In the genomic region with DNA sequence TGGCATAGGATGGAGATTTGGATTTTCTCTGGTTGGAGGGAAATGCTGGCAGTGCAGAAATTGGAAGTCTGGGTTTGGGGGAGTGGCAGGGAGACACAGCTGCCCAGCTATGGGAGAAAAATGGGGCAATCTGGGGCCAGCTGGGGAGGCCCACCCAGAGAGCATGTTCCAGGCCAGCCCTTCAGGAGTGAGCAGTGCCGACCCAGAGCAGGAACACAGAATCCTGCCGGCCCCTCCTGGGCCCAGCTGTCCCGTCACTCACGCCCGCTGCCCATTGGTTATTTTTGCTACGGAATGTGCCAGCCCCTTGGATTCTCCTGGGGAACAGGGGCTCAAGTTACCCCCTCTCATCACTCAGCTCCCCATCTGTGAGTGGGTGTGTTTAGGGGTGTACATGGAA, we compare ENCODE assay signal across 20 cellular contexts. TPM values are rescaled to one million over a fixed set of nuclear protein-coding genes. Genes with fewer than 3 reads are reported as not detected.
DNase-seq lines count a peak whose midpoint lies in the region; ATAC-seq and TF ChIP-seq lines count a peak whose summit lies in the region.
"Had no signal": no experiment of that assay in that cellular context is flagged by ENCODE, and none has a peak within 500 bp of the region (broad histone marks: within the 10 kb centered on the region; RNA-seq: fewer than 3 reads in every experiment).

No MANE protein-coding gene starts in this region.

- TF ChIP-seq EP300 in sigmoid colon (IDR thresholded peaks at IDR 0.05) (no peak), transverse colon (IDR thresholded peaks at IDR 0.05; ENCODE audit: low read depth) (no peak)

- WGBS in sigmoid colon, 2 donors: 75 to 79% methylated on average over 6 of the region's 6 CpGs
- 68% methylated on average over 6 of the region's 6 CpGs; no CpG with 5 or more reads in 1 of the 2 donors for WGBS in transverse colon (ENCODE audit: low coverage in 1 of 2), 2 donors

- H3K36me3 Mint-ChIP-seq in CD8-positive, alpha-beta T cell: no peaks in the 10 kb centered on the region

- H3K27me3 ChIP-seq in left ventricle myocardium inferior (ENCODE audit: low read depth) (peaks cover 88% of the 10 kb centered on the region), muscle layer of colon (ENCODE audit: control insufficient read depth in 1 of 2, insufficient read depth in 2 of 2, low read length in 2 of 2) (peaks cover 0 to 12% of the 10 kb centered on the region in 2 donors), sigmoid colon (peaks cover 0 to 19% (median 17%) of the 10 kb centered on the region in 3 donors), transverse colon (peaks cover 81% of the 10 kb centered on the region)
- peaks cover 5% of the 10 kb centered on the region for H3K27me3 ChIP-seq in CD8-positive, alpha-beta T cell (ENCODE audit: insufficient read depth, low read length)
- H3K27me3 ChIP-seq: BE2C had no signal

- no peaks in the 10 kb centered on the region for H3K36me3 ChIP-seq in left ventricle myocardium inferior
- H3K36me3 ChIP-seq in muscle layer of colon (ENCODE audit: insufficient read depth, low read length): no peaks in the 10 kb centered on the region
- H3K36me3 ChIP-seq in sigmoid colon: no peaks in the 10 kb centered on the region
- no peaks in the 10 kb centered on the region for H3K36me3 ChIP-seq in transverse colon
- no peaks in the 10 kb centered on the region for H3K36me3 ChIP-seq in CD8-positive, alpha-beta T cell (ENCODE audit: insufficient read depth, low read length)
- H3K36me3 ChIP-seq: HAP-1 had no signal

- H3K27ac ChIP-seq in left ventricle myocardium inferior (replicated peaks) (peak overlapping the region; percentile 28), muscle layer of colon (ENCODE audit: low read depth, low read length) (peak overlapping the region; percentile 97), sigmoid colon (peak overlapping the region; percentile 96 to 99 (median 99)), transverse colon (peak overlapping the region; percentile 83 to 96 (median 85))
- H3K27ac ChIP-seq in CD8-positive, alpha-beta T cell (ENCODE audit: low read depth, low read length): no peak overlapping the region
- H3K27ac ChIP-seq: RWPE1 had no signal

- no peak overlapping the region for H3K4me3 ChIP-seq in left ventricle myocardium inferior
- H3K4me3 ChIP-seq in muscle layer of colon (ENCODE audit: low read depth in 1 of 2, low read length in 2 of 2): no peak overlapping the region
- H3K4me3 ChIP-seq in sigmoid colon: no peak overlapping the region
- H3K4me3 ChIP-seq in transverse colon: no peak overlapping the region
- H3K4me3 ChIP-seq in CD8-positive, alpha-beta T cell (ENCODE audit: low read depth, low read length): no peak overlapping the region
- H3K4me3 ChIP-seq: HAP-1 had no signal

- DNase-seq in left ventricle myocardium inferior (no peak), Right ventricle myocardium inferior (ENCODE audit: missing footprints) (no peak), sigmoid colon (no peak), transverse colon (no peak), NCI-H1436 (lab: John Stamatoyannopoulos, UW) (no peak), NCI-H1092 treated with DMSO at 0.1 percent for 48 hours (lab: John Stamatoyannopoulos, UW) (no peak)
- DNase-seq in CD8-positive, alpha-beta T cell: no peak
- DNase-seq: 8988T; BE2C; CD4-positive, alpha-beta T cell; DMS79; Karpas-422; NCI-H1417; NCI-H2029 treated with DMSO at 0.1 percent for 48 hours; NCI-H510A; NCI-H82; PC-3 had no signal

- no peak overlapping the region for H3K4me3 Mint-ChIP-seq in CD8-positive, alpha-beta T cell

- CTCF ChIA-PET in CD8-positive, alpha-beta T cell (lab: Charles Lee): interaction anchor here (0.9 to 2.5 kb wide), 5 partner anchors 37 to 94 kb away, joined by 3 to 8 read pairs (median 4); no protein-coding TSS in a partner anchor

- H3K27ac Mint-ChIP-seq in CD8-positive, alpha-beta T cell: no peak overlapping the region
- H3K27ac Mint-ChIP-seq: CD4-positive, alpha-beta T cell had no signal

- POLR2A ChIA-PET in CD8-positive, alpha-beta T cell (lab: Charles Lee): no interaction called here

- no peaks in the 10 kb centered on the region for H3K9me3 ChIP-seq in left ventricle myocardium inferior (replicated peaks)
- no peaks in the 10 kb centered on the region for H3K9me3 ChIP-seq in muscle layer of colon (ENCODE audit: low read length)
- no peaks in the 10 kb centered on the region for H3K9me3 ChIP-seq in sigmoid colon
- no peaks in the 10 kb centered on the region for H3K9me3 ChIP-seq in transverse colon
- no peaks in the 10 kb centered on the region for H3K9me3 ChIP-seq in CD8-positive, alpha-beta T cell (ENCODE audit: low read length)
- H3K9me3 ChIP-seq: BE2C, HAP-1 had no signal

- H3K27me3 Mint-ChIP-seq in CD8-positive, alpha-beta T cell (ENCODE audit: low read depth): peaks cover 16% of the 10 kb centered on the region

- TF ChIP-seq CTCF in left ventricle myocardium inferior (IDR thresholded peaks at IDR 0.05; ENCODE audit: borderline replicate concordance) (no peak), sigmoid colon (IDR thresholded peaks at IDR 0.05) (no peak), transverse colon (IDR thresholded peaks at IDR 0.05) (no peak)
- no peak for TF ChIP-seq CTCF in CD8-positive, alpha-beta T cell (IDR thresholded peaks at IDR 0.05)

- no peaks in the 10 kb centered on the region for H3K9me3 Mint-ChIP-seq in CD8-positive, alpha-beta T cell
- H3K9me3 Mint-ChIP-seq: CD4-positive, alpha-beta T cell had no signal

- in situ Hi-C loops in transverse colon (cut with MboI; ENCODE audit: low pct_ligation_motif_present in 1 of 4, low pct_unique_long_range_greater_than_20kb in 1 of 4, low sequenced_read_pairs in 3 of 4): no loop called here

- intact Hi-C loops in left ventricle myocardium inferior (cut with micrococcal nuclease): no loop called here
- intact Hi-C loops in Right ventricle myocardium inferior (cut with DNase I): no loop called here
- intact Hi-C loops in sigmoid colon (cut with DNase I): no loop called here
- intact Hi-C loops in transverse colon (cut with DNase I; ENCODE audit: low total_unique reads): no loop called here
- intact Hi-C loops in CD8-positive, alpha-beta T cell (cut with DNase I, micrococcal nuclease): no loop called here

- peaks cover 20% of the 10 kb centered on the region for H3K4me1 Mint-ChIP-seq in CD8-positive, alpha-beta T cell (ENCODE audit: low read depth)

- H3K4me1 ChIP-seq in left ventricle myocardium inferior (peaks cover 72% of the 10 kb centered on the region), muscle layer of colon (ENCODE audit: insufficient read depth, low read length) (peaks cover 76% of the 10 kb centered on the region), sigmoid colon (peaks cover 0 to 87% (median 84%) of the 10 kb centered on the region in 4 donors), transverse colon (peaks cover 6 to 29% (median 17%) of the 10 kb centered on the region in 4 donors)
- peaks cover 12% of the 10 kb centered on the region for H3K4me1 ChIP-seq in CD8-positive, alpha-beta T cell (ENCODE audit: insufficient read depth, low read length)

- TF ChIP-seq POLR2A in sigmoid colon (IDR thresholded peaks at IDR 0.05) (no peak), transverse colon (IDR thresholded peaks at IDR 0.05) (no peak)

- H3K9ac ChIP-seq in muscle layer of colon (ENCODE audit: low read length): no peak overlapping the region

- no peak for ATAC-seq in Right ventricle myocardium inferior
- ATAC-seq in CD8-positive, alpha-beta T cell: no peak
- ATAC-seq: PC-3 had no signal

RNA-seq across cellular contexts. Expression of a gene that starts 4.9 kb away (rescaled TPM):
- total RNA-seq in left ventricle myocardium inferior (145 TPM), Right ventricle myocardium inferior (119 TPM), sigmoid colon (100 to 1,000 TPM; 123 to 321 (median 194) TPM), transverse colon (10 to 100 TPM; 26.5 to 95.8 (median 48.5) TPM)
- 10 to 100 TPM in 2 of 3 donors, 1 to 10 TPM in 1; 6.0 to 25.4 (median 13.4) TPM for polyA plus RNA-seq in sigmoid colon
- 10 to 100 TPM; 18.1 to 21.8 TPM for total RNA-seq in CD8-positive, alpha-beta T cell

RNA-seq across cellular contexts. Expression of a gene that starts 21.3 kb away (rescaled TPM):
- total RNA-seq in left ventricle myocardium inferior (15,954 TPM), Right ventricle myocardium inferior (13,356 TPM), sigmoid colon (over 10,000 TPM in 3 of 4 donors, 1,000 to 10,000 TPM in 1; 7,366 to 30,562 (median 13,340) TPM), transverse colon (over 10,000 TPM in 1 of 4 donors, 1,000 to 10,000 TPM in 2, 100 to 1,000 TPM in 1; 1,000 to 12,373 (median 1,519) TPM)
- polyA plus RNA-seq in sigmoid colon: 100 to 1,000 TPM in 2 of 3 donors, 10 to 100 TPM in 1; 35.1 to 264 (median 162) TPM
- total RNA-seq in CD8-positive, alpha-beta T cell: not detected
- total RNA-seq: CD4-positive, alpha-beta T cell; PC-3 had no signal

RNA-seq across cellular contexts. Expression of a gene that starts 51.8 kb away (rescaled TPM):
- 73.0 TPM for total RNA-seq in left ventricle myocardium inferior
- total RNA-seq in Right ventricle myocardium inferior: 66.6 TPM
- 10 to 100 TPM; 43.2 to 62.8 (median 53.1) TPM for total RNA-seq in sigmoid colon
- 100 to 1,000 TPM; 108 to 137 (median 132) TPM for polyA plus RNA-seq in sigmoid colon
- 100 to 1,000 TPM in 2 of 4 donors, 10 to 100 TPM in 2; 61.3 to 142 (median 104) TPM for total RNA-seq in transverse colon
- total RNA-seq in CD8-positive, alpha-beta T cell: 100 to 1,000 TPM; 101 to 108 TPM

RNA-seq across cellular contexts. Expression of a gene that starts 59.2 kb away (rescaled TPM):
- 22.0 TPM for total RNA-seq in left ventricle myocardium inferior
- total RNA-seq in Right ventricle myocardium inferior: 22.9 TPM
- 10 to 100 TPM; 13.9 to 24.7 (median 21.3) TPM for total RNA-seq in sigmoid colon
- 10 to 100 TPM; 42.6 to 52.8 (median 44.2) TPM for polyA plus RNA-seq in sigmoid colon
- 10 to 100 TPM; 25.1 to 41.1 (median 36.4) TPM for total RNA-seq in transverse colon
- 10 to 100 TPM in 1 of 2 experiments, 1 to 10 TPM in 1; 9.4 to 15.0 TPM for total RNA-seq in CD8-positive, alpha-beta T cell

Comparison
In these comparisons a context has a peak if more than half of its experiments do, and no peak if none do; other contexts are left out.
1. RNA of a gene that starts 21.3 kb away (total RNA-seq): 15,954 TPM in left ventricle myocardium inferior (single experiment), 7,366 to 30,562 TPM in sigmoid colon, 13,356 TPM in Right ventricle myocardium inferior (single experiment) and 1,000 to 12,373 TPM in transverse colon; not detected in CD8-positive, alpha-beta T cell; every median in the first group is over 1,000 times any median in the second.